ENCODE assay signal across 14 cellular contexts in genomic region chr3:151985787-151986430, GRCh38.
DNase-seq lines count a peak whose midpoint lies in the region; ATAC-seq, FAIRE-seq and TF ChIP-seq lines count a peak whose summit lies in the region.
"Had no signal": no experiment of that assay in that cellular context is flagged by ENCODE, and none has a peak within 500 bp of the region (broad histone marks: within the 10 kb centered on the region; RNA-seq: fewer than 3 reads in every experiment).

No MANE protein-coding gene starts in this region.

- H3K4me3 ChIP-seq in mucosa of descending colon (no peak overlapping the region), small intestine (ENCODE audit: low read depth in 1 of 2, low read length in 2 of 2) (no peak overlapping the region)
- H3K4me3 ChIP-seq: BLaER1 treated with 17β-estradiol and CSF1 and Interleukin-3, amounts not matched to agents 10 nM and 100 nM; HAP-1 had no signal

- H3K36me3 ChIP-seq in mucosa of descending colon (ENCODE audit: low read depth) (no peaks in the 10 kb centered on the region), small intestine (ENCODE audit: control insufficient read depth in 2 of 2, insufficient read depth in 2 of 2, low read length in 2 of 2) (no peaks in the 10 kb centered on the region)
- H3K36me3 ChIP-seq: BLaER1 treated with 17β-estradiol and CSF1 and Interleukin-3, amounts not matched to agents 10 nM and 100 nM; HAP-1 had no signal

- WGBS in small intestine, 3 donors = 29 to 68% (median 33%) methylated on average over 2 of the region's 2 CpGs

- no peak for TF ChIP-seq POLR2A in H54 (IDR thresholded peaks at IDR 0.05; ENCODE audit: low read depth, low read length)

- no peak for TF ChIP-seq CTCF in mucosa of descending colon (IDR thresholded peaks at IDR 0.05)

- no peaks in the 10 kb centered on the region for H3K9me3 ChIP-seq in mucosa of descending colon
- H3K9me3 ChIP-seq in small intestine (ENCODE audit: control insufficient read depth, low read depth) = no peaks in the 10 kb centered on the region
- H3K9me3 ChIP-seq: BLaER1 treated with 17β-estradiol and CSF1 and Interleukin-3, amounts not matched to agents 10 nM and 100 nM; HAP-1 had no signal

- peak; percentile 23 for FAIRE-seq in H54 (lab: Jason Lieb, UNC)
- FAIRE-seq in colon (lab: Jason Lieb, UNC) = peak; percentile 74
- no peak for FAIRE-seq in small intestine (lab: Jason Lieb, UNC)
- FAIRE-seq: G401.6, GM19239, H1 had no signal

- H3K4me1 ChIP-seq in mucosa of descending colon (ENCODE audit: low read depth) (peaks cover 7% of the 10 kb centered on the region), small intestine (ENCODE audit: control insufficient read depth in 2 of 2, insufficient read depth in 1 of 2, low read depth in 1 of 2, low read length in 1 of 2) (no peaks in the 10 kb centered on the region)
- H3K4me1 ChIP-seq: BLaER1 treated with 17β-estradiol and CSF1 and Interleukin-3, amounts not matched to agents 10 nM and 100 nM; HAP-1 had no signal

- ATAC-seq in mucosa of descending colon = peak; percentile 94
- ATAC-seq: CD8-positive, alpha-beta T cell had no signal

- H3K27me3 ChIP-seq in small intestine (ENCODE audit: control insufficient read depth in 2 of 2, insufficient read depth in 2 of 2, low read length in 2 of 2) = peaks cover 0 to 1% of the 10 kb centered on the region in 2 donors
- H3K27me3 ChIP-seq: BLaER1 treated with 17β-estradiol and CSF1 and Interleukin-3, amounts not matched to agents 10 nM and 100 nM had no signal

- DNase-seq in H54 (ENCODE audit: insufficient read length, low spot score) = no peak
- no peak for DNase-seq in mucosa of descending colon
- DNase-seq in small intestine = peak; percentile 41
- no peak for DNase-seq in mucosa of gallbladder (ENCODE audit: low spot score)
- DNase-seq in cerebellar nuclear complex (lab: John Stamatoyannopoulos, UW) = no peak
- no peak for DNase-seq in KG1 (lab: John Stamatoyannopoulos, UW)
- no peak for DNase-seq in NCI-H69 (lab: John Stamatoyannopoulos, UW)
- DNase-seq: CD8-positive, alpha-beta T cell had no signal

- intact Hi-C loops in mucosa of descending colon (cut with DNase I, micrococcal nuclease) = no loop called here

- H3K27ac ChIP-seq in small intestine (ENCODE audit: low read depth in 1 of 2, low read length in 1 of 2) = no peak overlapping the region
- H3K27ac ChIP-seq: BLaER1 treated with 17β-estradiol and CSF1 and Interleukin-3, amounts not matched to agents 10 nM and 100 nM had no signal
